1 cellular context compared by ENCODE assay signal in genomic region chr5:31251032-31251431, GRCh38.
TF ChIP-seq lines count a peak whose summit lies in the region.

No MANE protein-coding gene starts in this region.

TF ChIP-seq in H1, 55 proteins besides CTCF, POLR2A, EP300 and RAD21:
- TF ChIP-seq BCL11A (IDR thresholded peaks at IDR 0.05; ENCODE audit: low read depth in 2 of 2, low read length in 2 of 2): no peak
- TF ChIP-seq ASH2L (IDR thresholded peaks at IDR 0.05; ENCODE audit: low read length): no peak
- TF ChIP-seq SUZ12 (IDR thresholded peaks at IDR 0.05; ENCODE audit: low read length): no peak
